8 cellular contexts compared by ENCODE assay signal in genomic region chr22:20859615-20860014, GRCh38. TPM values are rescaled to one million over a fixed set of nuclear protein-coding genes. Genes with fewer than 3 reads are reported as not detected.
DNase-seq lines count a peak whose midpoint lies in the region; FAIRE-seq and TF ChIP-seq lines count a peak whose summit lies in the region.

No MANE protein-coding gene starts in this region.

- TSS peak; percentile 77 for BruUV-seq in A673 (replicated peaks; lab: Mats Ljungman, UMichigan)

- TF ChIP-seq CTCF in A673 (conservative IDR thresholded peaks at IDR 0.05; ENCODE audit: low read depth, low read length) (no peak), HL-60 (IDR thresholded peaks at IDR 0.05; ENCODE audit: insufficient read depth, low read length) (no peak), bronchial epithelial cell (IDR thresholded peaks at IDR 0.05; ENCODE audit: insufficient read depth, low read length, severe bottlenecking) (no peak)

- no peak for FAIRE-seq in bronchial epithelial cell (lab: Jason Lieb, UNC)

- intact Hi-C loops in A673 (cut with micrococcal nuclease; ENCODE audit: unreplicated experiment), result no loop called here

- DNase-seq in A673 (ENCODE audit: low spot score) (no peak), HL-60 (ENCODE audit: low read depth in 1 of 2, low spot score in 1 of 2) (no peak), bronchial epithelial cell (ENCODE audit: low read depth) (no peak), NCI-H1105 (lab: John Stamatoyannopoulos, UW) (no peak), SHP77 (lab: John Stamatoyannopoulos, UW) (no peak), NCI-H526 treated with DMSO at 0.1 percent for 48 hours (lab: John Stamatoyannopoulos, UW) (no peak)
- no peak for DNase-seq in stimulated activated CD4-positive, alpha-beta T cell treated with anti-CD3 and anti-CD28 coated beads, Interleukin-1b, Interleukin-23, amount 100 ng/mL, for 48 hours

- H3K4me1 ChIP-seq in A673 (ENCODE audit: insufficient read depth, low read length, poor library complexity, severe bottlenecking) (peaks cover 7% of the 10 kb centered on the region), muscle layer of duodenum (ENCODE audit: control insufficient read depth in 1 of 2, insufficient read depth in 2 of 2, low read length in 2 of 2) (peaks cover 18 to 29% of the 10 kb centered on the region in 2 donors)

- CTCF ChIA-PET in A673 (lab: Charles Lee), result interaction anchor here (1.0 kb wide), 1 partner anchor 55 kb away, joined by 3 read pairs; no protein-coding TSS in a partner anchor

- H3K4me3 ChIP-seq in A673 (ENCODE audit: low read depth, low read length, poor library complexity, severe bottlenecking), result peak overlapping the region; percentile 94
- H3K4me3 ChIP-seq in HL-60 (replicated peaks; ENCODE audit: insufficient read depth, low read length), result peak overlapping the region; percentile 71
- H3K4me3 ChIP-seq in bronchial epithelial cell (ENCODE audit: low read depth, low read length), result peak overlapping the region; percentile 85
- peak overlapping the region; percentile 90 to 92 for H3K4me3 ChIP-seq in muscle layer of duodenum (ENCODE audit: low read depth in 1 of 2, low read length in 2 of 2)

- peak overlapping the region; percentile 92 for H3K27ac ChIP-seq in A673 (ENCODE audit: low read depth, low read length, poor library complexity, severe bottlenecking)
- peak overlapping the region; percentile 71 for H3K27ac ChIP-seq in HL-60 (replicated peaks)
- H3K27ac ChIP-seq in muscle layer of duodenum (ENCODE audit: low read length), result peak overlapping the region; percentile 50

- no peaks in the 10 kb centered on the region for H3K27me3 ChIP-seq in A673 (replicated peaks; ENCODE audit: insufficient read depth, low read depth, low read length, poor library complexity)
- no peaks in the 10 kb centered on the region for H3K27me3 ChIP-seq in HL-60 (ENCODE audit: insufficient read depth, poor library complexity, severe bottlenecking)
- H3K27me3 ChIP-seq in bronchial epithelial cell (ENCODE audit: control insufficient read depth, insufficient read depth, low read length), result no peaks in the 10 kb centered on the region
- H3K27me3 ChIP-seq in muscle layer of duodenum (ENCODE audit: low read depth, low read length), result no peaks in the 10 kb centered on the region

- POLR2A ChIA-PET in A673 (lab: Charles Lee; ENCODE audit: low non-redundant PET), result no interaction called here

- H3K9me3 ChIP-seq in A673 (ENCODE audit: low read depth, low read length, poor library complexity, severe bottlenecking) (no peaks in the 10 kb centered on the region), muscle layer of duodenum (ENCODE audit: control insufficient read depth in 1 of 2, low read length in 2 of 2) (no peaks in the 10 kb centered on the region)

- H3K36me3 ChIP-seq in A673 (ENCODE audit: insufficient read depth, low read length, poor library complexity, severe bottlenecking) (no peaks in the 10 kb centered on the region), bronchial epithelial cell (ENCODE audit: control insufficient read depth, insufficient read depth, low read length) (peaks cover 2% of the 10 kb centered on the region), muscle layer of duodenum (ENCODE audit: control insufficient read depth in 1 of 2, insufficient read depth in 2 of 2, low read length in 2 of 2) (peaks cover 3 to 11% of the 10 kb centered on the region in 2 donors)

RNA-seq across cellular contexts. Expression of gene SNAP29, which starts 0.8 kb away (rescaled TPM):
- total RNA-seq in A673 (2021), result 34.0 and 35.3 TPM in 2 replicates
- total RNA-seq in bronchial epithelial cell, result 3.7 and 6.3 TPM in 2 replicates

RNA-seq across cellular contexts. Expression of gene PI4KA, which starts 1.0 kb away (rescaled TPM):
- total RNA-seq in A673 (2021), result 71.6 and 74.9 TPM in 2 replicates
- 9.5 and 12.3 TPM in 2 replicates for total RNA-seq in bronchial epithelial cell

RNA-seq across cellular contexts. Expression of gene CRKL, which starts 57.6 kb away (rescaled TPM):
- total RNA-seq in A673 (2021) (79.0 and 82.5 TPM in 2 replicates), bronchial epithelial cell (64.8 and 72.9 TPM in 2 replicates)
